In the genomic region with DNA sequence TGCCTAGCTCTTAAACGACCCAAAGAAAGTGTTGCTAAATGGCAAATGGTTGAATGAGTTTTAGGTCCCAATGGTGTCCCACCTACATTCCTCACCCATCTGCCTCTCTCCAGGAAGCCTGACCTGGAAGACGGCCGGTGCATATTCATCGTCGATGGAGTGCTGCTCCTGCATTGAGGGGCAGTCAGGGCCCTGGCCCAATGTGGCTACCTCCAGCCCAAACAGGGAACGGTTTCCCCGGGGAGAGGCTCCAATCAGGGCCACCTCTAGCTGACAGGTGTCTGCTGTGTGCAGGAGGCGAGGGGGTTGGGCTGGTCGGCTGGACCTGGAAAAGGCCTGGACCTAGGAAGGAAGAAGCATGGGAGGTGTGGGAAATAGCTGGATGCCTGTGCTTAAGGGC, we compare ENCODE assay signal across 30 cellular contexts. TPM values are rescaled to one million over a fixed set of nuclear protein-coding genes. Genes with fewer than 3 reads are reported as not detected.
DNase-seq lines count a peak whose midpoint lies in the region; TF ChIP-seq lines count a peak whose summit lies in the region.
"Had no signal": no experiment of that assay in that cellular context is flagged by ENCODE, and none has a peak within 500 bp of the region (broad histone marks: within the 10 kb centered on the region; RNA-seq: fewer than 3 reads in every experiment).

No MANE protein-coding gene starts in this region.

- no peaks in the 10 kb centered on the region for H3K27me3 ChIP-seq in breast epithelium
- H3K27me3 ChIP-seq: body of pancreas, pancreas, right atrium auricular region, testis had no signal

- DNase-seq in MCF 10A (ENCODE audit: unreplicated experiment) (no peak), breast epithelium (ENCODE audit: low spot score in 2 of 2) (no peak), fibroblast of pulmonary artery (ENCODE audit: low read depth) (no peak), NOMO-1 (lab: John Stamatoyannopoulos, UW; ENCODE audit: unreplicated experiment in 2 of 2) (no peak), NCI-H1092 (lab: John Stamatoyannopoulos, UW) (no peak)
- no peak for DNase-seq in stimulated activated CD4-positive, alpha-beta T cell treated with anti-CD3 and anti-CD28 coated beads, Interleukin-15, amount 100 ng/mL, for 24 hours
- DNase-seq: activated CD4-positive, alpha-beta memory T cell treated with anti-CD3 and anti-CD28 coated beads, Interleukin-2, amount 10 ng/mL, durations not matched to agents 7 days and 5 days; activated CD4-positive, CD25-positive, alpha-beta regulatory T cell treated with anti-CD3 and anti-CD28 coated beads, Interleukin-2, amount 50 U/mL, for 72 hours; activated CD8-positive, alpha-beta memory T cell treated with anti-CD3 and anti-CD28 coated beads, Interleukin-2, amount 50 U/mL, for 4 hours; activated naive CD4-positive, alpha-beta T cell treated with anti-CD3 and anti-CD28 coated beads, Interleukin-2, amount 50 U/mL, for 16 hours; body of pancreas; DND-41; GF-D8; hippocampal formation; lower lobe of right lung; NCI-H1694; SHP77; stimulated activated CD4-positive, alpha-beta T cell treated with anti-CD3 and anti-CD28 coated beads, Interleukin-1b, Interleukin-23, amount 100 ng/mL, for 48 hours; T-helper 17 cell; testis had no signal

- peaks cover 22% of the 10 kb centered on the region for H3K36me3 Mint-ChIP-seq in MCF 10A (ENCODE audit: insufficient read depth, unreplicated experiment)

- H3K4me3 ChIP-seq in breast epithelium (no peak overlapping the region), fibroblast of pulmonary artery (replicated peaks; ENCODE audit: low read depth, low read length) (peak overlapping the region; percentile 97)
- H3K4me3 ChIP-seq: body of pancreas, pancreas, smooth muscle cell, testis had no signal

- peaks cover 0 to 3% of the 10 kb centered on the region in 2 donors for H3K4me1 ChIP-seq in breast epithelium

- peaks cover 19% of the 10 kb centered on the region for H3K4me1 Mint-ChIP-seq in MCF 10A (ENCODE audit: insufficient read depth, unreplicated experiment)

- H3K36me3 ChIP-seq in breast epithelium = no peaks in the 10 kb centered on the region
- H3K36me3 ChIP-seq: pancreas, right atrium auricular region had no signal

- peak overlapping the region; percentile 93 for H3K4me3 Mint-ChIP-seq in MCF 10A (ENCODE audit: unreplicated experiment)
- H3K4me3 Mint-ChIP-seq: stimulated activated naive CD8-positive, alpha-beta T cell treated with anti-CD3 and anti-CD28 coated beads, Interleukin-15, Interleukin-2, amounts not matched to agents 100 ng/mL and 50 ng/mL, for 24 hours had no signal

- no peak for TF ChIP-seq POLR2A in breast epithelium (IDR thresholded peaks at IDR 0.05)

- TSS peak; percentile 26 for BruUV-seq in MCF 10A (replicated peaks; lab: Mats Ljungman, UMichigan)

- no peaks in the 10 kb centered on the region for H3K9me3 ChIP-seq in breast epithelium
- H3K9me3 ChIP-seq: body of pancreas, lower lobe of right lung, pancreas, right atrium auricular region, testis had no signal

- POLR2A ChIA-PET in MCF 10A (lab: Yijun Ruan, JAX) = interaction anchor here (0.6 to 13.5 kb wide), 4 partner anchors 9 to 169 kb away, joined by 3 to 210 read pairs (median 4); a partner anchor contains a TSS

- intact Hi-C loops in MCF 10A (cut with micrococcal nuclease) = no loop called here
- intact Hi-C loops in breast epithelium (cut with DNase I; ENCODE audit: low total_unique reads) = loop anchor here (2.0 kb wide), 1 partner anchor 211 kb away; a partner anchor contains a TSS

- TF ChIP-seq CTCF in MCF 10A (IDR thresholded peaks at IDR 0.05; ENCODE audit: unreplicated experiment) (no peak), breast epithelium (IDR thresholded peaks at IDR 0.05) (no peak), fibroblast of pulmonary artery (IDR thresholded peaks at IDR 0.05; ENCODE audit: low read length, missing control alignments) (no peak)

- no peaks in the 10 kb centered on the region for H3K9me3 Mint-ChIP-seq in MCF 10A (ENCODE audit: unreplicated experiment)
- H3K9me3 Mint-ChIP-seq: activated CD4-positive, alpha-beta memory T cell treated with anti-CD3 and anti-CD28 coated beads, Interleukin-2, amount 10 ng/mL, durations not matched to agents 7 days and 5 days; activated T-helper 1 cell treated with anti-CD3 and anti-CD28 coated beads, Interleukin-12 subunit alpha, Interleukin-12 subunit beta, Interleukin-2, Interleukin-4 antibody, amounts not matched to agents 30 ng/mL and 10 ng/mL and 1 ng/mL, durations not matched to agents 14 hours and 24 hours and 36 hours; neural crest cell; stimulated activated naive CD8-positive, alpha-beta T cell treated with anti-CD3 and anti-CD28 coated beads, Interleukin-15, Interleukin-2, amounts not matched to agents 100 ng/mL and 50 ng/mL, for 24 hours had no signal

- peak overlapping the region in 1 of 2 donors; percentile 19 for H3K27ac ChIP-seq in breast epithelium
- H3K27ac ChIP-seq: body of pancreas, lower lobe of right lung, pancreas, testis had no signal

- CTCF ChIA-PET in MCF 10A (lab: Yijun Ruan, JAX) = interaction anchor here (0.6 to 1.2 kb wide), 3 partner anchors 11 to 163 kb away, joined by 3 read pairs; a partner anchor contains a TSS

- no peaks in the 10 kb centered on the region for H3K27me3 Mint-ChIP-seq in MCF 10A (ENCODE audit: insufficient read depth, unreplicated experiment)
- H3K27me3 Mint-ChIP-seq: activated CD4-positive, alpha-beta memory T cell treated with anti-CD3 and anti-CD28 coated beads, Interleukin-2, amount 10 ng/mL, durations not matched to agents 7 days and 5 days; stimulated activated naive CD8-positive, alpha-beta T cell treated with anti-CD3 and anti-CD28 coated beads, Interleukin-15, Interleukin-2, amounts not matched to agents 100 ng/mL and 50 ng/mL, for 24 hours; T-helper 17 cell had no signal

- H3K27ac Mint-ChIP-seq in MCF 10A (ENCODE audit: low read depth, unreplicated experiment) = no peak overlapping the region
- H3K27ac Mint-ChIP-seq: activated CD4-positive, alpha-beta memory T cell treated with anti-CD3 and anti-CD28 coated beads, Interleukin-2, amount 10 ng/mL, durations not matched to agents 7 days and 5 days; activated T-helper 1 cell treated with anti-CD3 and anti-CD28 coated beads, Interleukin-12 subunit alpha, Interleukin-12 subunit beta, Interleukin-2, Interleukin-4 antibody, amounts not matched to agents 30 ng/mL and 10 ng/mL and 1 ng/mL, durations not matched to agents 14 hours and 24 hours and 36 hours; stimulated activated naive CD8-positive, alpha-beta T cell treated with anti-CD3 and anti-CD28 coated beads, Interleukin-15, Interleukin-2, amounts not matched to agents 100 ng/mL and 50 ng/mL, for 24 hours had no signal

RNA-seq across cellular contexts. Expression of a gene that starts 1.6 kb away (rescaled TPM):
- total RNA-seq in MCF 10A (2022) (12.9 and 17.5 TPM in 2 replicates), breast epithelium (10 to 100 TPM; 36.4 to 68.5 (median 40.2) TPM)

RNA-seq across cellular contexts. Expression of a gene that starts 5.2 kb away (rescaled TPM):
- total RNA-seq in MCF 10A (2022) (0.49 TPM in 1 of 2 replicates, not detected in the other), breast epithelium (under 1 TPM in 1 of 3 donors, not detected in 2; 0.98 TPM)
- total RNA-seq: A172; activated CD4-positive, alpha-beta memory T cell treated with anti-CD3 and anti-CD28 coated beads, Interleukin-2, amount 10 ng/mL, durations not matched to agents 7 days and 5 days; activated T-helper 1 cell treated with anti-CD3 and anti-CD28 coated beads, Interleukin-12 subunit alpha, Interleukin-12 subunit beta, Interleukin-2, Interleukin-4 antibody, amounts not matched to agents 30 ng/mL and 10 ng/mL and 1 ng/mL, durations not matched to agents 14 hours and 24 hours and 36 hours; body of pancreas; fibroblast of lung; LHCN-M2; lower lobe of right lung; pancreas; right atrium auricular region; smooth muscle cell; T-helper 17 cell; ureter had no signal

RNA-seq across cellular contexts. Expression of a gene that starts 9.8 kb away (rescaled TPM):
- total RNA-seq in MCF 10A (2022) = 8.1 and 12.5 TPM in 2 replicates
- 1 to 10 TPM; 1.3 to 7.8 (median 4.9) TPM for total RNA-seq in breast epithelium

RNA-seq across cellular contexts. Expression of a gene that starts 11.3 kb away (rescaled TPM):
- 118 and 140 TPM in 2 replicates for total RNA-seq in MCF 10A (2022)
- 10 to 100 TPM; 35.7 to 67.8 (median 54.7) TPM for total RNA-seq in breast epithelium

RNA-seq across cellular contexts. Expression of a gene that starts 44.2 kb away (rescaled TPM):
- 495 and 574 TPM in 2 replicates for total RNA-seq in MCF 10A (2022)
- 100 to 1,000 TPM; 150 to 263 (median 262) TPM for total RNA-seq in breast epithelium
